Comparison of ENCODE assay signal across 1 cellular context in genomic region chr4:158209825-158210807, GRCh38.
TF ChIP-seq lines count a peak whose summit lies in the region.

TSS of gene TMEM144 (plus strand) at chr4:158210486. CDS start at chr4:158212668, 2,182 bp downstream.

TF ChIP-seq in HEK293, 187 proteins besides CTCF, POLR2A, EP300 and RAD21 (continued from another document):
- TF ChIP-seq ZBTB11 (tag by site-specific recombination; conservative IDR thresholded peaks at IDR 0.05; ENCODE audit: low read depth): 0 out of 2 replicates have a peak, but pooled peaks have one; percentile 27
- peak; percentile 83 for TF ChIP-seq ZNF600 (tag by site-specific recombination; IDR thresholded peaks at IDR 0.05)
- no peak for TF ChIP-seq ZNF24 (tag by site-specific recombination; IDR thresholded peaks at IDR 0.05)
- TF ChIP-seq ZNF114 (tag by site-specific recombination; IDR thresholded peaks at IDR 0.05): no peak
- no peak for TF ChIP-seq INSM2 (tag by site-specific recombination; IDR thresholded peaks at IDR 0.05)
- peak; percentile 32; the same call in 1 of the 2 replicates for TF ChIP-seq GLIS1 (tag by site-specific recombination; IDR thresholded peaks at IDR 0.05)
- peak; percentile 67; the same call in 1 of the 2 replicates for TF ChIP-seq TRIM28 (IDR thresholded peaks at IDR 0.05; ENCODE audit: borderline replicate concordance, low read length)
- TF ChIP-seq ZNF555 (tag by site-specific recombination; conservative IDR thresholded peaks at IDR 0.05): no peak
- TF ChIP-seq PRDM10 (tag by site-specific recombination; IDR thresholded peaks at IDR 0.05): peak; percentile 93
- no peak for TF ChIP-seq ZNF184 (tag by site-specific recombination; IDR thresholded peaks at IDR 0.05)
- peak; percentile 92 for TF ChIP-seq ZBTB6 (tag by site-specific recombination; IDR thresholded peaks at IDR 0.05)
- TF ChIP-seq ZNF174 (tag by site-specific recombination; IDR thresholded peaks at IDR 0.05): no peak
- TF ChIP-seq ZNF146 (tag by site-specific recombination; IDR thresholded peaks at IDR 0.05): no peak
- TF ChIP-seq ZNF112 (tag by site-specific recombination; IDR thresholded peaks at IDR 0.05): no peak
